ENCODE assay signal across 1 cellular context in the genomic region with DNA sequence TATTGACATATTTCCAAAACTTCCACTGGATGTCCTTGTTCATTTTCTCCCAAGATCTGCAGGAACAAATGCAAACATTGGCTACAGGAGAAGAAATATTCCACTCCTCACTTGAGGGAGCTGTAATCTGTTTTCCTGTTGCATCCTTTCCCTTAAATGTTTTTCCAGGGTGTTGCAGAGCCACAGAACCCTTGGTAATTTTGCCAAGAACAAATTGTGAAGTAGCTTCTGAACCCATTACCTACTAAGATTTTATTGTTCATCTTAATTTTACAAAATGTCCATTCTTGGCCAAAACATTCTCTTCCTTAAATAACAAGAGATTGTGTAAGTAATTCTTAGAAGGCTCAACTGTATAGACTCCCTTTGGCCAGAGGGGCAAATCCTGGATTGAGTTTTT.
TF ChIP-seq lines count a peak whose summit lies in the region.

No MANE protein-coding gene starts in this region.

TF ChIP-seq in IMR-90, 13 proteins besides CTCF, POLR2A, EP300 and RAD21:
- TF ChIP-seq, protein P1, sequence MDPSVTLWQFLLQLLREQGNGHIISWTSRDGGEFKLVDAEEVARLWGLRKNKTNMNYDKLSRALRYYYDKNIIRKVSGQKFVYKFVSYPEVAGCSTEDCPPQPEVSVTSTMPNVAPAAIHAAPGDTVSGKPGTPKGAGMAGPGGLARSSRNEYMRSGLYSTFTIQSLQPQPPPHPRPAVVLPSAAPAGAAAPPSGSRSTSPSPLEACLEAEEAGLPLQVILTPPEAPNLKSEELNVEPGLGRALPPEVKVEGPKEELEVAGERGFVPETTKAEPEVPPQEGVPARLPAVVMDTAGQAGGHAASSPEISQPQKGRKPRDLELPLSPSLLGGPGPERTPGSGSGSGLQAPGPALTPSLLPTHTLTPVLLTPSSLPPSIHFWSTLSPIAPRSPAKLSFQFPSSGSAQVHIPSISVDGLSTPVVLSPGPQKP (IDR thresholded peaks at IDR 0.05; ENCODE audit: borderline replicate concordance, low read depth, low read length) = no peak
- TF ChIP-seq NFE2L2 (IDR thresholded peaks at IDR 0.05; ENCODE audit: low read depth, low read length) (no peak), FOS (IDR thresholded peaks at IDR 0.05; ENCODE audit: low read depth, low read length) (no peak), CHD1 (IDR thresholded peaks at IDR 0.05; ENCODE audit: low read depth, low read length) (no peak), BHLHE40 (IDR thresholded peaks at IDR 0.05; ENCODE audit: low read depth, low read length) (no peak), MXI1 (IDR thresholded peaks at IDR 0.05; ENCODE audit: borderline replicate concordance, low read depth, low read length) (no peak), MAFK (IDR thresholded peaks at IDR 0.05; ENCODE audit: low read depth, low read length) (no peak), CEBPB (IDR thresholded peaks at IDR 0.05; ENCODE audit: low read depth, low read length) (no peak), USF2 (IDR thresholded peaks at IDR 0.05; ENCODE audit: low read depth, low read length) (no peak), SMC3 (IDR thresholded peaks at IDR 0.05; ENCODE audit: low read depth, low read length) (no peak), RFX5 (IDR thresholded peaks at IDR 0.05; ENCODE audit: low read depth, low read length) (no peak)
TF ChIP-seq in IMR-90: peak in this region for 0.
